11 cellular contexts compared by ENCODE assay signal in the genomic region with DNA sequence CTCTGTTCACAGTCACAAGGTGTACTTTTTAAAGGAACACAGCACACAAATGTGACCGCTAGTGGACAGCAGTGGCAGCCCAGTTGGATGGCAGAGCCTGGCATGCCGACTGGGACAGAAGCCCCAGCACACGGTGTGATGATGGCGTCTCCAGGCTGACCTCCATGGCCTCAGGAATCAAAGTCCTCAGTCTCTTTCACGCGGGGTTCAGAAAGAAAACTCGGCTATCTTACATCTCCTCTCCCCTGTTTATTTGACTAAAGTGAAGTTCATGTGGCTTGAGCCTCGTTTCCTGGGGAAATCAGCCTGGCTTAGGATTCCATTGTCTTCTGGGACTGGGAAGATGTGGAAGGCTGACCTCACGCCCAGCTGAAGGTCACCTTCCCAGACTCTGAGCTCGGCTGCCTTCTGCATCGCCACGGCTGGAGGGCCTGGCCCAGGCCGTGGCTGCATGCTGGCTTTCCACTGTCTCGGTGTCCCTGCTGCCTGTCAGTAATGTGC. TPM values are rescaled to one million over a fixed set of nuclear protein-coding genes. Genes with fewer than 3 reads are reported as not detected.
DNase-seq lines count a peak whose midpoint lies in the region; FAIRE-seq and TF ChIP-seq lines count a peak whose summit lies in the region.
"Had no signal": no experiment of that assay in that cellular context is flagged by ENCODE, and none has a peak within 500 bp of the region (broad histone marks: within the 10 kb centered on the region; RNA-seq: fewer than 3 reads in every experiment).

No MANE protein-coding gene starts in this region.

- H3K9me3 ChIP-seq in SK-N-SH: no peaks in the 10 kb centered on the region
- no peaks in the 10 kb centered on the region for H3K9me3 ChIP-seq in mesenchymal stem cell (ENCODE audit: control insufficient read depth, low read length)
- H3K9me3 ChIP-seq in suprapubic skin: no peaks in the 10 kb centered on the region

- H2AFZ ChIP-seq in SK-N-SH (ENCODE audit: low read depth) (no peak overlapping the region), mesenchymal stem cell (ENCODE audit: low read depth, low read length) (no peak overlapping the region)

- peak overlapping the region; percentile 77 for H4K91ac ChIP-seq in mesenchymal stem cell (ENCODE audit: low read length)

- H3F3A ChIP-seq in SK-N-SH (replicated peaks; ENCODE audit: insufficient read depth): peaks cover 11% of the 10 kb centered on the region

- peak overlapping the region; percentile 54 for H3K4ac ChIP-seq in mesenchymal stem cell (ENCODE audit: low read depth in 1 of 2, low read length in 2 of 2)

- 62% methylated on average over 14 of the region's 14 CpGs for WGBS in SK-N-SH (ENCODE audit: low lambda C conversion rate)
- 64% methylated on average over 14 of the region's 14 CpGs for WGBS in mesenchymal stem cell
- WGBS in suprapubic skin: 57% methylated on average over 12 of the region's 14 CpGs

- H2BK12ac ChIP-seq in mesenchymal stem cell (ENCODE audit: low read length in 2 of 2): peak overlapping the region in 1 of 2 experiments; percentile 87

- no peak overlapping the region for H2BK15ac ChIP-seq in mesenchymal stem cell (ENCODE audit: low read depth, poor library complexity, severe bottlenecking)

- H3K9ac ChIP-seq in SK-N-SH (peak overlapping the region; percentile 6; the same call in 1 of the 2 replicates), mesenchymal stem cell (ENCODE audit: low read length) (peak overlapping the region; percentile 76)

- H3K18ac ChIP-seq in mesenchymal stem cell (ENCODE audit: low read depth in 1 of 2, low read length in 2 of 2): peak overlapping the region; percentile 6 to 92

- CTCF ChIA-PET in SK-N-SH (lab: Yijun Ruan, JAX): interaction anchor here (0.6 to 1.6 kb wide), 9 partner anchors 11 to 121 kb away, joined by 3 to 13 read pairs (median 3); a partner anchor contains a TSS

- H3K79me1 ChIP-seq in mesenchymal stem cell (replicated peaks; ENCODE audit: low read length, poor library complexity, severe bottlenecking): peaks cover 31% of the 10 kb centered on the region

- H2AK5ac ChIP-seq in mesenchymal stem cell (ENCODE audit: low read length, severe bottlenecking): peak overlapping the region; percentile 10

- H3K27ac ChIP-seq in SK-N-SH (ENCODE audit: low read depth in 2 of 2, low read length in 1 of 2) (peak overlapping the region; percentile 66 to 88), mesenchymal stem cell (ENCODE audit: low read length, poor library complexity, severe bottlenecking) (peak overlapping the region; percentile 14), suprapubic skin (peak overlapping the region; percentile 67)

- peaks cover 46% of the 10 kb centered on the region for H4K20me1 ChIP-seq in SK-N-SH (ENCODE audit: insufficient read depth)

- H3K4me1 ChIP-seq in SK-N-SH (ENCODE audit: control insufficient read depth in 1 of 2, insufficient read depth in 2 of 2, low read depth in 1 of 2, low read length in 1 of 2) (peaks cover 52 to 69% of the 10 kb centered on the region in 2 experiments), mesenchymal stem cell (ENCODE audit: control insufficient read depth, insufficient read depth, low read depth, low read length) (peaks cover 33% of the 10 kb centered on the region), suprapubic skin (peaks cover 66% of the 10 kb centered on the region)

- POLR2A ChIA-PET in SK-N-SH (lab: Yijun Ruan, JAX): interaction anchor here (1.1 to 1.6 kb wide), 3 partner anchors 16 to 55 kb away, joined by 3 to 5 read pairs (median 4); no protein-coding TSS in a partner anchor

- TF ChIP-seq RAD21 in SK-N-SH (IDR thresholded peaks at IDR 0.05; ENCODE audit: low read length): no peak

- peak overlapping the region in 1 of 2 experiments; percentile 46 for H3K23ac ChIP-seq in mesenchymal stem cell (ENCODE audit: low read length in 2 of 2)

- H3K4me3 ChIP-seq in SK-N-SH (ENCODE audit: low read depth in 2 of 2, low read length in 1 of 2) (no peak overlapping the region), epithelial cell of proximal tubule (ENCODE audit: low read depth, low read length) (no peak overlapping the region), mesenchymal stem cell (ENCODE audit: insufficient read depth in 1 of 2, low read depth in 1 of 2, low read length in 2 of 2) (peak overlapping the region in 1 of 2 experiments; percentile 48), suprapubic skin (no peak overlapping the region)

- H3K36me3 ChIP-seq in SK-N-SH (replicated peaks in 1 of 2; ENCODE audit: control insufficient read depth in 1 of 2, insufficient read depth in 2 of 2, low read length in 1 of 2): peaks cover 0 to 14% of the 10 kb centered on the region in 2 experiments
- no peaks in the 10 kb centered on the region for H3K36me3 ChIP-seq in mesenchymal stem cell (ENCODE audit: control insufficient read depth in 1 of 2, insufficient read depth in 2 of 2, low read depth in 1 of 2, low read length in 2 of 2)
- H3K36me3 ChIP-seq in suprapubic skin: no peaks in the 10 kb centered on the region

- H4K8ac ChIP-seq in mesenchymal stem cell (ENCODE audit: low read length): peak overlapping the region; percentile 14

- no peak for FAIRE-seq in D721Med (lab: Jason Lieb, UNC)
- FAIRE-seq: TTC549 had no signal

- no peak for TF ChIP-seq POLR2A in suprapubic skin (IDR thresholded peaks at IDR 0.05)

- H2BK120ac ChIP-seq in mesenchymal stem cell (ENCODE audit: low read depth, low read length): peak overlapping the region; percentile 23

- TF ChIP-seq CTCF in SK-N-SH (IDR thresholded peaks at IDR 0.05) (no peak), epithelial cell of proximal tubule (conservative IDR thresholded peaks at IDR 0.05; ENCODE audit: low read depth, low read length) (peak; percentile 6), suprapubic skin (IDR thresholded peaks at IDR 0.05) (no peak), D721Med (IDR thresholded peaks at IDR 0.05; ENCODE audit: insufficient read depth, missing control alignments) (no peak)

- no peak overlapping the region for H2BK5ac ChIP-seq in mesenchymal stem cell (ENCODE audit: low read depth, low read length, poor library complexity, severe bottlenecking)

- TF ChIP-seq EP300 in SK-N-SH (IDR thresholded peaks at IDR 0.05; ENCODE audit: borderline replicate concordance in 1 of 2, low read depth in 1 of 2, low read length in 1 of 2) (peak in 1 of 2 experiments; percentile 8; a peak in 1 of 4 replicates), suprapubic skin (IDR thresholded peaks at IDR 0.05) (no peak)

- H3K4me2 ChIP-seq in SK-N-SH (peak overlapping the region; percentile 22; the same call in 1 of the 2 replicates), mesenchymal stem cell (ENCODE audit: low read length, poor library complexity, severe bottlenecking) (peak overlapping the region; percentile 25)

- peak overlapping the region in 1 of 2 experiments; percentile 78 for H3K14ac ChIP-seq in mesenchymal stem cell (ENCODE audit: low read length in 2 of 2)

- no peaks in the 10 kb centered on the region for H3K9me2 ChIP-seq in SK-N-SH

- H3K27me3 ChIP-seq in SK-N-SH (ENCODE audit: insufficient read depth) (no peaks in the 10 kb centered on the region), mesenchymal stem cell (ENCODE audit: control insufficient read depth in 1 of 2, insufficient read depth in 1 of 2, low read length in 2 of 2) (no peaks in the 10 kb centered on the region), suprapubic skin (no peaks in the 10 kb centered on the region)

- peaks cover 100% of the 10 kb centered on the region for H3K79me2 ChIP-seq in SK-N-SH (ENCODE audit: insufficient read depth)

- DNase-seq in SK-N-SH (peak; percentile 83), epithelial cell of proximal tubule (ENCODE audit: low read depth) (no peak), mesenchymal stem cell (peak; percentile 50), suprapubic skin (ENCODE audit: low spot score in 2 of 2) (peak in 1 of 2 donors; percentile 67), COLO668 (lab: John Stamatoyannopoulos, UW; ENCODE audit: unreplicated experiment) (no peak), T-helper 2 cell (no peak), foreskin melanocyte (no peak), D721Med (ENCODE audit: insufficient read length, low spot score) (no peak)
- DNase-seq: activated T-cell treated with anti-CD3 and anti-CD28 coated beads, Interleukin-2, amount 50 U/mL, for 4 hours; NCI-H82 had no signal

TF ChIP-seq in SK-N-SH, 30 proteins besides CTCF, POLR2A, EP300 and RAD21:
- TF ChIP-seq ELF1 (IDR thresholded peaks at IDR 0.05) (no peak), MXI1 (IDR thresholded peaks at IDR 0.05; ENCODE audit: low read depth, low read length) (peak; percentile 65; the same call in 1 of the 2 replicates)

RNA-seq across cellular contexts. Expression of a gene that starts 56.1 kb away (rescaled TPM):
- polyA plus RNA-seq in SK-N-SH (2012; rRNA removed): 37.9 and 41.4 TPM in 2 replicates
- 46.4 and 46.7 TPM in 2 replicates for polyA plus RNA-seq in SK-N-SH (2012; cell fraction: cytosol; rRNA removed)
- polyA plus RNA-seq in SK-N-SH (2012; cell fraction: nucleus; rRNA removed): 60.7 and 79.4 TPM in 2 replicates
- total RNA-seq in epithelial cell of proximal tubule (27.3 and 33.0 TPM in 2 replicates), suprapubic skin (10 to 100 TPM; 22.0 to 54.6 (median 30.0) TPM)
- 27.5 TPM for polyA plus RNA-seq in mesenchymal stem cell (2013, experiment 1 of 2)
- polyA plus RNA-seq in mesenchymal stem cell (2013, experiment 2 of 2): 23.9 TPM

Comparison
In these comparisons a context has a peak if more than half of its experiments do, and no peak if none do; other contexts are left out.
1. DNase-seq: peak in SK-N-SH (single experiment) and mesenchymal stem cell (single experiment); none in epithelial cell of proximal tubule (single experiment), COLO668 (single experiment), T-helper 2 cell (0 of 5), foreskin melanocyte (single experiment) and D721Med (single experiment).
2. H3K27ac ChIP-seq: peak in every context shown above with its lines; median percentile 77 in SK-N-SH; 67 in suprapubic skin; 14 in mesenchymal stem cell.